22 cellular contexts compared by ENCODE assay signal in genomic region chr17:13044713-13045112, GRCh38. TPM values are rescaled to one million over a fixed set of nuclear protein-coding genes. Genes with fewer than 3 reads are reported as not detected.
A peak's percentile ranks its signal among the peaks of the same experiment; 100 is the strongest.
DNase-seq lines count a peak whose midpoint lies in the region; ATAC-seq and TF ChIP-seq lines count a peak whose summit lies in the region.
"Had no signal": no experiment of that assay in that cellular context is flagged by ENCODE, and none has a peak within 500 bp of the region (broad histone marks: within the 10 kb centered on the region; RNA-seq: fewer than 3 reads in every experiment).

No MANE protein-coding gene starts in this region.

- H4K20me1 ChIP-seq in neural progenitor cell (ENCODE audit: low read depth) = no peaks in the 10 kb centered on the region

- H3F3A ChIP-seq in neural progenitor cell (ENCODE audit: low read depth) = no peaks in the 10 kb centered on the region

- peak overlapping the region; percentile 50 for H2AFZ ChIP-seq in neural progenitor cell (replicated peaks)
- H2AFZ ChIP-seq: PC-9 had no signal

- H3K9me3 Mint-ChIP-seq in neural progenitor cell = no peaks in the 10 kb centered on the region
- no peaks in the 10 kb centered on the region for H3K9me3 Mint-ChIP-seq in activated CD4-positive, alpha-beta T cell treated with anti-CD3 and anti-CD28 coated beads for 36 hours (ENCODE audit: low read depth)

- DNase-seq in AG10803 (ENCODE audit: low read depth) (peak; percentile 62), SK-N-DZ (ENCODE audit: low spot score) (peak; percentile 74), fibroblast of mammary gland (ENCODE audit: low read depth) (peak; percentile 31), neural progenitor cell (ENCODE audit: low spot score) (no peak), dermis blood vessel endothelial cell (no peak)
- no peak for DNase-seq in activated CD4-positive, alpha-beta T cell treated with anti-CD3 and anti-CD28 coated beads for 36 hours
- DNase-seq: BE2C; CD4-positive, CD25-positive, alpha-beta regulatory T cell; KBM-7; MM.1S; NCI-H1092; NCI-H1436; NCI-H1930; NCI-H2227 treated with DMSO at 0.1 percent for 48 hours; NCI-H510A treated with DMSO at 0.1 percent for 48 hours; NCI-H748 treated with DMSO at 0.1 percent for 48 hours; PC-9; RPMI8226; SHP77 had no signal

- H3K9ac ChIP-seq in neural progenitor cell = no peak overlapping the region

- H3K4me3 ChIP-seq in AG10803 (ENCODE audit: low read length) (no peak overlapping the region), fibroblast of mammary gland (ENCODE audit: control insufficient read depth, low read depth, low read length) (no peak overlapping the region), neural progenitor cell (no peak overlapping the region)
- H3K4me3 ChIP-seq: HAP-1, PC-9, SK-N-MC had no signal

- no peaks in the 10 kb centered on the region for H3K36me3 Mint-ChIP-seq in neural progenitor cell
- H3K36me3 Mint-ChIP-seq in activated CD4-positive, alpha-beta T cell treated with anti-CD3 and anti-CD28 coated beads for 36 hours (ENCODE audit: low read depth) = no peaks in the 10 kb centered on the region
- H3K36me3 Mint-ChIP-seq: CD4-positive, CD25-positive, alpha-beta regulatory T cell had no signal

- ATAC-seq in GM18498 (IDR thresholded peaks at IDR 0.05; ENCODE audit: unreplicated experiment) = no peak
- no peak for ATAC-seq in activated CD4-positive, alpha-beta T cell treated with anti-CD3 and anti-CD28 coated beads for 36 hours

- intact Hi-C loops in activated CD4-positive, alpha-beta T cell treated with anti-CD3 and anti-CD28 coated beads for 36 hours (cut with DNase I, micrococcal nuclease) = no loop called here

- H3K4me2 ChIP-seq in neural progenitor cell = no peak overlapping the region
- H3K4me2 ChIP-seq: PC-9 had no signal

- H3K9me3 ChIP-seq in neural progenitor cell (ENCODE audit: low read depth) = no peaks in the 10 kb centered on the region
- H3K9me3 ChIP-seq: BE2C, HAP-1 had no signal

- H3K4me3 Mint-ChIP-seq in neural progenitor cell = no peak overlapping the region
- H3K4me3 Mint-ChIP-seq in activated CD4-positive, alpha-beta T cell treated with anti-CD3 and anti-CD28 coated beads for 36 hours = no peak overlapping the region
- H3K4me3 Mint-ChIP-seq: CD4-positive, CD25-positive, alpha-beta regulatory T cell had no signal

- TF ChIP-seq CTCF in AG10803 (conservative IDR thresholded peaks at IDR 0.05; ENCODE audit: low read length) (no peak), fibroblast of mammary gland (conservative IDR thresholded peaks at IDR 0.05; ENCODE audit: control insufficient read depth, insufficient read depth, low read depth, low read length) (no peak), neural progenitor cell (IDR thresholded peaks at IDR 0.05) (no peak)

- CTCF ChIA-PET in activated CD4-positive, alpha-beta T cell treated with anti-CD3 and anti-CD28 coated beads for 36 hours (lab: Charles Lee) = no interaction called here

- POLR2A ChIA-PET in activated CD4-positive, alpha-beta T cell treated with anti-CD3 and anti-CD28 coated beads for 36 hours (lab: Charles Lee) = no interaction called here

- no peaks in the 10 kb centered on the region for H3K4me1 ChIP-seq in neural progenitor cell
- H3K4me1 ChIP-seq: BE2C, HAP-1 had no signal

- H3K27me3 ChIP-seq in neural progenitor cell = no peaks in the 10 kb centered on the region
- H3K27me3 ChIP-seq: BE2C had no signal

- no peaks in the 10 kb centered on the region for H3K79me2 ChIP-seq in neural progenitor cell (ENCODE audit: low read depth)

- peaks cover 8% of the 10 kb centered on the region for H3K27me3 Mint-ChIP-seq in neural progenitor cell (ENCODE audit: insufficient read depth, low read depth)
- peaks cover 12% of the 10 kb centered on the region for H3K27me3 Mint-ChIP-seq in activated CD4-positive, alpha-beta T cell treated with anti-CD3 and anti-CD28 coated beads for 36 hours

- no peaks in the 10 kb centered on the region for H3K36me3 ChIP-seq in neural progenitor cell
- H3K36me3 ChIP-seq: BE2C, HAP-1 had no signal

- no peak overlapping the region for H3K27ac Mint-ChIP-seq in neural progenitor cell
- H3K27ac Mint-ChIP-seq in activated CD4-positive, alpha-beta T cell treated with anti-CD3 and anti-CD28 coated beads for 36 hours = no peak overlapping the region
- H3K27ac Mint-ChIP-seq: CD4-positive, CD25-positive, alpha-beta regulatory T cell had no signal

- peaks cover 6% of the 10 kb centered on the region for H3K4me1 Mint-ChIP-seq in neural progenitor cell
- no peaks in the 10 kb centered on the region for H3K4me1 Mint-ChIP-seq in activated CD4-positive, alpha-beta T cell treated with anti-CD3 and anti-CD28 coated beads for 36 hours
- H3K4me1 Mint-ChIP-seq: CD4-positive, CD25-positive, alpha-beta regulatory T cell had no signal

- H3K27ac ChIP-seq in neural progenitor cell = no peak overlapping the region
- H3K27ac ChIP-seq: PC-9, SK-N-MC had no signal

RNA-seq across cellular contexts. Expression of gene ELAC2, which starts 26.9 kb away (rescaled TPM):
- 55.0 and 58.6 TPM in 2 replicates for polyA plus RNA-seq in SK-N-DZ (2014; cell fraction: cytosol; rRNA removed)
- 142 and 156 TPM in 2 replicates for polyA plus RNA-seq in SK-N-DZ (2014; cell fraction: nucleus; rRNA removed)
- total RNA-seq in neural progenitor cell (ENCODE audit: low replicate concordance) (70.5 and 82.3 TPM in 2 replicates), dermis blood vessel endothelial cell (73.0 and 109 TPM in 2 replicates)
- 10 to 100 TPM; 67.4 to 96.6 TPM for total RNA-seq in activated CD4-positive, alpha-beta T cell treated with anti-CD3 and anti-CD28 coated beads for 36 hours

Comparison
In these comparisons a context has a peak if more than half of its experiments do, and no peak if none do; other contexts are left out.
1. DNase-seq: peak in AG10803 (single experiment), SK-N-DZ (single experiment) and fibroblast of mammary gland (single experiment); none in neural progenitor cell (single experiment), dermis blood vessel endothelial cell (single experiment) and activated CD4-positive, alpha-beta T cell treated with anti-CD3 and anti-CD28 coated beads for 36 hours (single experiment).